ENCODE assay signal across 8 cellular contexts in genomic region chrX:37060999-37061398, GRCh38. TPM values are rescaled to one million over a fixed set of nuclear protein-coding genes. Genes with fewer than 3 reads are reported as not detected.
DNase-seq lines count a peak whose midpoint lies in the region; ATAC-seq and TF ChIP-seq lines count a peak whose summit lies in the region.

No MANE protein-coding gene starts in this region.

- no peak overlapping the region for H3K18ac ChIP-seq in neuronal stem cell (ENCODE audit: low read length)

- intact Hi-C loops in heart left ventricle (cut with DNase I): no loop called here
- intact Hi-C loops in cardiac septum (cut with DNase I): no loop called here

- no peak overlapping the region for H4K91ac ChIP-seq in neuronal stem cell (ENCODE audit: low read depth, low read length, poor library complexity)

- no peak overlapping the region for H2BK5ac ChIP-seq in neuronal stem cell (ENCODE audit: low read length)

- H2AK5ac ChIP-seq in neuronal stem cell (ENCODE audit: low read depth, low read length): no peak overlapping the region

- H3K27me3 ChIP-seq in heart left ventricle (peaks cover 0 to 8% (median 0%) of the 10 kb centered on the region in 9 donors), neuronal stem cell (ENCODE audit: control insufficient read depth in 3 of 3, insufficient read depth in 3 of 3, low read depth in 1 of 3, low read length in 3 of 3) (no peaks in the 10 kb centered on the region)

- 3 to 8% (median 3%) methylated on average over 3 of the region's 3 CpGs for WGBS in heart left ventricle, 4 donors
- WGBS in neuronal stem cell (ENCODE audit: extremely low coverage in 2 of 2, insufficient read length in 2 of 2, insufficient replicate concordance in 1 of 2), 2 donors: no CpG with 5 or more reads among the region's 3 CpGs

- H2BK120ac ChIP-seq in neuronal stem cell (ENCODE audit: low read depth, low read length): no peak overlapping the region

- H3K9me3 ChIP-seq in heart left ventricle (no peaks in the 10 kb centered on the region), neuronal stem cell (replicated peaks in 1 of 2; ENCODE audit: control insufficient read depth in 2 of 2, insufficient read depth in 1 of 2, low read depth in 1 of 2, low read length in 2 of 2) (no peaks in the 10 kb centered on the region)

- H3K14ac ChIP-seq in neuronal stem cell (ENCODE audit: low read length): no peak overlapping the region

- H3K36me3 ChIP-seq in heart left ventricle (no peaks in the 10 kb centered on the region), neuronal stem cell (replicated peaks in 1 of 2; ENCODE audit: control insufficient read depth in 2 of 2, insufficient read depth in 2 of 2, low read length in 2 of 2) (no peaks in the 10 kb centered on the region)

- no peak overlapping the region for H3K27ac ChIP-seq in heart left ventricle
- H3K27ac ChIP-seq in coronary artery: no peak overlapping the region
- no peak overlapping the region for H3K27ac ChIP-seq in neuronal stem cell (replicated peaks; ENCODE audit: low read length)

- H3K4me2 ChIP-seq in neuronal stem cell (ENCODE audit: insufficient read depth, low read length, poor library complexity, severe bottlenecking): no peak overlapping the region

- no peaks in the 10 kb centered on the region for H3K79me1 ChIP-seq in neuronal stem cell (ENCODE audit: low read depth, low read length)

- no peak for TF ChIP-seq POLR2A in heart left ventricle (IDR thresholded peaks at IDR 0.05)

- no peak overlapping the region for H3K23ac ChIP-seq in neuronal stem cell (ENCODE audit: low read depth, low read length, poor library complexity)

- H3K4ac ChIP-seq in neuronal stem cell (ENCODE audit: low read length): no peak overlapping the region

- H2AFZ ChIP-seq in neuronal stem cell (ENCODE audit: low read length): no peak overlapping the region

- no peak overlapping the region for H3K4me3 ChIP-seq in heart left ventricle
- no peak overlapping the region for H3K4me3 ChIP-seq in coronary artery
- H3K4me3 ChIP-seq in neuronal stem cell (ENCODE audit: low read length in 2 of 2): no peak overlapping the region

- no peak overlapping the region for H4K8ac ChIP-seq in neuronal stem cell (ENCODE audit: low read depth, low read length)

- TF ChIP-seq CTCF in heart left ventricle (IDR thresholded peaks at IDR 0.05): peak; percentile 7 to 56 (median 23)
- peak; percentile 25 for TF ChIP-seq CTCF in coronary artery (IDR thresholded peaks at IDR 0.05)

- DNase-seq in heart left ventricle (no peak), cardiac septum (ENCODE audit: low spot score) (no peak), NCI-H460 (ENCODE audit: extremely low read depth, low read depth) (peak; percentile 48), coronary artery (ENCODE audit: low spot score) (no peak), neuronal stem cell (ENCODE audit: low spot score) (peak; percentile 38), activated gamma-delta T cell (lab: John Stamatoyannopoulos, UW) (no peak)

- ATAC-seq in heart left ventricle: no peak
- peak; percentile 63 for ATAC-seq in HG02678 (IDR thresholded peaks at IDR 0.05; ENCODE audit: unreplicated experiment)
- ATAC-seq in HG03457 (IDR thresholded peaks at IDR 0.05; ENCODE audit: unreplicated experiment): no peak

- H3K9ac ChIP-seq in neuronal stem cell (ENCODE audit: low read depth, low read length, poor library complexity): no peak overlapping the region

- H3K4me1 ChIP-seq in heart left ventricle (no peaks in the 10 kb centered on the region), neuronal stem cell (ENCODE audit: control insufficient read depth in 2 of 2, insufficient read depth in 1 of 2, low read depth in 1 of 2, low read length in 2 of 2) (no peaks in the 10 kb centered on the region)

- H2BK12ac ChIP-seq in neuronal stem cell (ENCODE audit: low read length): no peak overlapping the region

- no peak overlapping the region for H2BK15ac ChIP-seq in neuronal stem cell (ENCODE audit: low read length)

RNA-seq across cellular contexts. Expression of gene FAM47C, which starts 52.8 kb away (rescaled TPM):
- total RNA-seq in heart left ventricle (not detected), cardiac septum (not detected)
- polyA plus RNA-seq in heart left ventricle: not detected
- not detected in 2 replicates for total RNA-seq in NCI-H460 (2014; rRNA removed; shearing (Covaris generic))
- not detected in 2 replicates for polyA plus RNA-seq in NCI-H460 (2014; cell fraction: nucleus; rRNA removed)
- not detected for polyA plus RNA-seq in neuronal stem cell (2013, experiment 1 of 2)
- not detected for polyA plus RNA-seq in neuronal stem cell (2013, experiment 2 of 2)

Comparison
In these comparisons a context has a peak if more than half of its experiments do, and no peak if none do; other contexts are left out.
1. DNase-seq: peak in NCI-H460 (single experiment) and neuronal stem cell (single experiment); none in heart left ventricle (0 of 5), cardiac septum (single experiment), coronary artery (single experiment) and activated gamma-delta T cell (single experiment).